ENCODE assay signal across 5 cellular contexts in genomic region chr15:35082371-35083348, GRCh38. TPM values are rescaled to one million over a fixed set of nuclear protein-coding genes. Genes with fewer than 3 reads are reported as not detected.
"Had no signal": no experiment of that assay in that cellular context is flagged by ENCODE, and none has a peak within 500 bp of the region (broad histone marks: within the 10 kb centered on the region; RNA-seq: fewer than 3 reads in every experiment).

No MANE protein-coding gene starts in this region.

RNA-seq across cellular contexts. Expression of gene NANOGP8, which starts 2.4 kb away (rescaled TPM):
- total RNA-seq: GM23248, H4, HFFc6, HT1080 had no signal
- polyA plus RNA-seq: GM23248, IgD-negative memory B cell had no signal
